Comparison of ENCODE assay signal across 7 cellular contexts in the genomic region with DNA sequence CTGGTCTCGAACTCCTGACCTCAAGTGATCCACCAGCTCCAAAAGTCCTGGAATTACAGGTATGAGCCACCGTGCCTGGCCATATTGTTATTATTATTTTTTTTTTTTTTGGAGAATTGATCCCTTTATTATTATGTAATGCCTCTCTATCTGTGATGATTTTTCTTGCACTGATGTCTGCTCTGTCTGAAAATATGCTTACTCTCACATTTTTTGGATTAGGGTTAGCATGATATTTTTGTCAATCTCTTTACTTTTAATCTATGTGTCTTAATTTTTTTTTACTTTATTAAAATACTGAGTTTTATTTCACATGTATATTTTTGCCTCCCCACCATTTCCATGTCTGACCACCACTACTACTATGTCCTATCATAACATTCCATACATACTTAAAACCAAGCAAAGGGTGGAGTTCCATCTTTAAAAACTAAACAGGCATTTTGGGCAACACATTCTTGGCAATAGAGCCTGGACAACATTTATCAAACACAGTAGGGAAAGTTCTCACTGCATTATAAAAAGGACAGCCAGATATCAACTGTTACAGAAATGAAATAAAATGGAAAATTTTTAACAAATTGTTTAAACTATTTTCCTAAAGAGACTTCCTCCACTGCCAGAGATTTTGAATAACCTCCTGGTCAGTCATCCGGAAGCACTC. TPM values are rescaled to one million over a fixed set of nuclear protein-coding genes. Genes with fewer than 3 reads are reported as not detected.
DNase-seq lines count a peak whose midpoint lies in the region; TF ChIP-seq lines count a peak whose summit lies in the region.
"Not testable (repeated sequence)": the region's sequence is repeated elsewhere in the genome, so short reads cannot be mapped to it uniquely, and the experiment has no call there.

No MANE protein-coding gene starts in this region.

- in situ Hi-C loops in astrocyte of the spinal cord (cut with HindIII; ENCODE audit: low sequenced_read_pairs), result not testable (repeated sequence)

- peak overlapping the region; percentile 37 for H3K9ac ChIP-seq in adipocyte (ENCODE audit: low read length)

- H3K4me3 ChIP-seq in AG10803 (ENCODE audit: low read length); astrocyte of the spinal cord (ENCODE audit: low read depth, low read length); choroid plexus epithelial cell (ENCODE audit: low read depth, low read length); fibroblast of the aortic adventitia (ENCODE audit: low read depth, low read length): not testable (repeated sequence)
- peak overlapping the region; percentile 48 for H3K4me3 ChIP-seq in adipocyte (ENCODE audit: low read length)

- DNase-seq in AG10803 (ENCODE audit: low read depth), result peak; percentile 38
- DNase-seq in HFFc6; osteocyte (ENCODE audit: extremely low spot score, unreplicated experiment): not testable (repeated sequence)
- peak; percentile 44 for DNase-seq in adipocyte (ENCODE audit: low read depth)
- peak; percentile 10 for DNase-seq in astrocyte of the spinal cord (ENCODE audit: low read depth, low spot score)
- DNase-seq in choroid plexus epithelial cell (ENCODE audit: low read depth), result peak; percentile 30
- DNase-seq in fibroblast of the aortic adventitia (ENCODE audit: low read depth), result peak; percentile 73

- H3K27me3 ChIP-seq in adipocyte (replicated peaks; ENCODE audit: control insufficient read depth, insufficient read depth, low read length), result not testable (repeated sequence)

- H3K27me3 Mint-ChIP-seq in HFFc6 (ENCODE audit: insufficient read depth); osteocyte (ENCODE audit: unreplicated experiment): not testable (repeated sequence)

- peaks cover 82% of the 10 kb centered on the region for H3K4me1 Mint-ChIP-seq in HFFc6 (ENCODE audit: low read depth)
- peaks cover 62% of the 10 kb centered on the region for H3K4me1 Mint-ChIP-seq in osteocyte (ENCODE audit: unreplicated experiment)

- peaks cover 37% of the 10 kb centered on the region for H3K4me1 ChIP-seq in adipocyte (ENCODE audit: control insufficient read depth, insufficient read depth, low read length)

- H3K36me3 Mint-ChIP-seq in HFFc6 (ENCODE audit: low read depth) (peaks cover 27% of the 10 kb centered on the region), osteocyte (ENCODE audit: unreplicated experiment) (peaks cover 52% of the 10 kb centered on the region)

- TF ChIP-seq CTCF in AG10803 (conservative IDR thresholded peaks at IDR 0.05; ENCODE audit: low read length); HFFc6 (IDR thresholded peaks at IDR 0.05); astrocyte of the spinal cord (IDR thresholded peaks at IDR 0.05; ENCODE audit: low read depth, low read length); choroid plexus epithelial cell (conservative IDR thresholded peaks at IDR 0.05; ENCODE audit: low read depth, low read length); fibroblast of the aortic adventitia (IDR thresholded peaks at IDR 0.05; ENCODE audit: insufficient read depth, low read length); osteocyte (IDR thresholded peaks at IDR 0.05): not testable (repeated sequence)

- H3K9me3 Mint-ChIP-seq in HFFc6 (peaks cover 15% of the 10 kb centered on the region), osteocyte (ENCODE audit: unreplicated experiment) (peaks cover 21% of the 10 kb centered on the region)

- 0 out of 2 replicates have a peak overlapping the region, but pooled peaks have one; percentile 19 for H3K4me3 Mint-ChIP-seq in HFFc6
- not testable (repeated sequence) for H3K4me3 Mint-ChIP-seq in osteocyte (ENCODE audit: unreplicated experiment)

- not testable (repeated sequence) for H3K36me3 ChIP-seq in adipocyte (ENCODE audit: control insufficient read depth, insufficient read depth, low read length, severe bottlenecking)

- H3K27ac Mint-ChIP-seq in HFFc6, result not testable (repeated sequence)
- H3K27ac Mint-ChIP-seq in osteocyte (ENCODE audit: unreplicated experiment), result peak overlapping the region; percentile 60

- H3K9me3 ChIP-seq in adipocyte (ENCODE audit: control insufficient read depth, low read length), result not testable (repeated sequence)

RNA-seq across cellular contexts. Expression of a gene that starts 32.2 kb away (rescaled TPM):
- 100 to 1,000 TPM; 369 to 470 (median 454) TPM for total RNA-seq in HFFc6 (2021; fragmentation: NEBNext Ultra II Directional; extraction: Animal tissue kit (Norgen Biotek cat#: 25700))
- 161 and 198 TPM in 2 replicates for total RNA-seq in fibroblast of the aortic adventitia (ENCODE audit: low replicate concordance)
- 429 and 447 TPM in 2 replicates for total RNA-seq in osteocyte
